ENCODE assay signal across 6 cellular contexts in genomic region chr15:55505407-55505806, GRCh38. TPM values are rescaled to one million over a fixed set of nuclear protein-coding genes. Genes with fewer than 3 reads are reported as not detected.
"Had no signal": no experiment of that assay in that cellular context is flagged by ENCODE, and none has a peak within 500 bp of the region (broad histone marks: within the 10 kb centered on the region; RNA-seq: fewer than 3 reads in every experiment).

No MANE protein-coding gene starts in this region.

RNA-seq across cellular contexts. Expression of gene DNAAF4, which starts 2.6 kb away (rescaled TPM):
- total RNA-seq: activated CD4-positive, alpha-beta memory T cell treated with anti-CD3 and anti-CD28 coated beads, Interleukin-2, amount 10 ng/mL, durations not matched to agents 7 days and 5 days; activated CD4-positive, alpha-beta T cell treated with anti-CD3 and anti-CD28 coated beads, Interleukin-2, amount 10 ng/mL, durations not matched to agents 7 days and 5 days; activated CD8-positive, alpha-beta memory T cell treated with anti-CD3 and anti-CD28 coated beads, Interleukin-2, amount 10 ng/mL, durations not matched to agents 7 days and 5 days; activated CD8-positive, alpha-beta T cell treated with anti-CD3 and anti-CD28 coated beads, Interleukin-2, amount 10 ng/mL, durations not matched to agents 7 days and 5 days; T-helper 1 cell treated with Interleukin-12 subunit alpha and Interleukin-12 subunit beta and Interleukin-4 antibody, amounts not matched to agents 30 ng/mL and 1 ng/mL, for 36 hours; T-helper 2 cell treated with Interferon-gamma antibody and Interleukin-4, amounts not matched to agents 100 ng/mL and 5 ng/mL, for 36 hours had no signal
